In the genomic region with DNA sequence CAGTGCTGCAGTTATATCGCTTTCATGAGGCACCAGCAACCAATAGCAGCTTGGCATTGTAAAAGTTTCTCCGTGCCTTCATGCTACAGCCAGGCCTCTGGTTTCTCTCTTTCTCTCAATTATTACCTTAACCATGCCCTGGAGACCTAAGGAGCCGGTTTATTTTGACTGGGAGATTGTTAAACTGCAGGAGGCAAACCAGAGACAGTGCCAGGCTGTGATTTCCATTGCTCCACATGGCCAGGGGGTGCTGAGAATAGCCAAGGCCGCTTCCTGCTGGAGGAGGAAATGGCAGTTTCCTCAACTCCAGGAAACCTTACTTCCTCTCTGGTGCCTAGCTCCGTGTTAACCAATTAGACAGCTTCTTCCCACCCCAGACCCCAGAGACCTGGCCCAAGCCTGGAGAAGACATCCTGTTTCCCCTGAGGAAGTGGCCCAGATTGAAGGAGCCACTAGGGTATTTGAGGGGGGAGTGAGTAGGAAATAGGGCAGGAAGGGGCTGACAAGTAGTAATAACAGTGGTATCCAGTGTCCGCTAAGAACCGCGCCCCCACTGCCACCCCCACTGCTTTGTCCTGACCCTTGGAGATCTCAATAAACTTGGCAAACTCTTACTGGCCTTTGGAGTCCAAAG, we compare ENCODE assay signal across 25 cellular contexts.
DNase-seq lines count a peak whose midpoint lies in the region; ATAC-seq and TF ChIP-seq lines count a peak whose summit lies in the region.
"Had no signal": no experiment of that assay in that cellular context is flagged by ENCODE, and none has a peak within 500 bp of the region (broad histone marks: within the 10 kb centered on the region; RNA-seq: fewer than 3 reads in every experiment).

No MANE protein-coding gene starts in this region.

- H3K4me2 ChIP-seq in smooth muscle cell = no peak overlapping the region

- H3K27me3 Mint-ChIP-seq in activated naive CD4-positive, alpha-beta T cell treated with anti-CD3 and anti-CD28 coated beads for 36 hours (ENCODE audit: low read depth) = no peaks in the 10 kb centered on the region
- H3K27me3 Mint-ChIP-seq: type B pancreatic cell had no signal

- no peaks in the 10 kb centered on the region for H3K9me3 Mint-ChIP-seq in activated naive CD4-positive, alpha-beta T cell treated with anti-CD3 and anti-CD28 coated beads for 36 hours
- H3K9me3 Mint-ChIP-seq: CD14-positive monocyte, memory B cell, type B pancreatic cell had no signal

- no peaks in the 10 kb centered on the region for H3K36me3 Mint-ChIP-seq in activated naive CD4-positive, alpha-beta T cell treated with anti-CD3 and anti-CD28 coated beads for 36 hours (ENCODE audit: low read depth)
- H3K36me3 Mint-ChIP-seq: CD14-positive monocyte, memory B cell, type B pancreatic cell had no signal

- POLR2A ChIA-PET in HEK293 (lab: Yijun Ruan, JAX) = no interaction called here

- no peak for TF ChIP-seq CTCF in HEK293 (tag by site-specific recombination; IDR thresholded peaks at IDR 0.05)
- no peak for TF ChIP-seq CTCF in colonic mucosa (IDR thresholded peaks at IDR 0.05)
- TF ChIP-seq CTCF in smooth muscle cell (IDR thresholded peaks at IDR 0.05; ENCODE audit: borderline replicate concordance, insufficient read depth, poor library complexity, severe bottlenecking) = no peak
- no peak for TF ChIP-seq CTCF in mucosa of descending colon (IDR thresholded peaks at IDR 0.05)

- H4K20me1 ChIP-seq in smooth muscle cell (ENCODE audit: low read depth) = no peaks in the 10 kb centered on the region

- no peak overlapping the region for H3K4me3 Mint-ChIP-seq in activated naive CD4-positive, alpha-beta T cell treated with anti-CD3 and anti-CD28 coated beads for 36 hours
- H3K4me3 Mint-ChIP-seq: activated naive CD8-positive, alpha-beta T cell treated with anti-CD3 and anti-CD28 coated beads, Interleukin-2, amount 50 U/mL, for 24 hours; CD14-positive monocyte; memory B cell; type B pancreatic cell had no signal

- DNase-seq in colonic mucosa (no peak), left kidney (ENCODE audit: low read depth, low spot score) (peak; percentile 22), smooth muscle cell (lab: John Stamatoyannopoulos, UW; ENCODE audit: unreplicated experiment) (no peak), mucosa of descending colon (no peak)
- DNase-seq in activated naive CD4-positive, alpha-beta T cell treated with anti-CD3 and anti-CD28 coated beads for 36 hours = no peak
- DNase-seq: activated CD4-positive, alpha-beta T cell treated with anti-CD3 and anti-CD28 coated beads for 48 hours; activated gamma-delta T cell; activated naive CD8-positive, alpha-beta T cell treated with anti-CD3 and anti-CD28 coated beads, Interleukin-2, amount 50 U/mL, for 24 hours; activated T-cell treated with anti-CD3 and anti-CD28 coated beads, Interleukin-2, amount 50 U/mL, for 1 hour; cerebellar nuclear complex; kidney; NCI-H2171; NCI-H510A; nucleus accumbens; SHP77 treated with DMSO at 0.1 percent for 48 hours; small intestine; WERI-Rb-1 had no signal

- WGBS in smooth muscle cell (ENCODE audit: low lambda C conversion rate) = 78% methylated on average over 8 of the region's 8 CpGs

- no peaks in the 10 kb centered on the region for H3K79me2 ChIP-seq in smooth muscle cell (ENCODE audit: low read depth)

- H3K9me3 ChIP-seq in HEK293 (ENCODE audit: control insufficient read depth, insufficient read depth, low read depth, low read length) (no peaks in the 10 kb centered on the region), colonic mucosa (no peaks in the 10 kb centered on the region), smooth muscle cell (replicated peaks; ENCODE audit: low read depth) (no peaks in the 10 kb centered on the region), mucosa of descending colon (no peaks in the 10 kb centered on the region)

- no peak overlapping the region for H3K27ac Mint-ChIP-seq in activated naive CD4-positive, alpha-beta T cell treated with anti-CD3 and anti-CD28 coated beads for 36 hours
- H3K27ac Mint-ChIP-seq: activated naive CD8-positive, alpha-beta T cell treated with anti-CD3 and anti-CD28 coated beads, Interleukin-2, amount 50 U/mL, for 24 hours; memory B cell; type B pancreatic cell had no signal

- no peaks in the 10 kb centered on the region for H3K4me1 Mint-ChIP-seq in activated naive CD4-positive, alpha-beta T cell treated with anti-CD3 and anti-CD28 coated beads for 36 hours (ENCODE audit: low read depth)
- H3K4me1 Mint-ChIP-seq: activated naive CD8-positive, alpha-beta T cell treated with anti-CD3 and anti-CD28 coated beads, Interleukin-2, amount 50 U/mL, for 24 hours had no signal

- no peak for ATAC-seq in mucosa of descending colon
- no peak for ATAC-seq in GM19452 (IDR thresholded peaks at IDR 0.05; ENCODE audit: unreplicated experiment)
- ATAC-seq in HG03469 (IDR thresholded peaks at IDR 0.05; ENCODE audit: unreplicated experiment) = no peak
- ATAC-seq: activated naive CD8-positive, alpha-beta T cell treated with anti-CD3 and anti-CD28 coated beads, Interleukin-2, amount 50 U/mL, for 24 hours; PC-3 had no signal

- H3K36me3 ChIP-seq in HEK293 (ENCODE audit: control insufficient read depth in 2 of 2, insufficient read depth in 1 of 2, low read length in 2 of 2) = no peaks in the 10 kb centered on the region
- H3K36me3 ChIP-seq in colonic mucosa = no peaks in the 10 kb centered on the region
- no peaks in the 10 kb centered on the region for H3K36me3 ChIP-seq in smooth muscle cell (ENCODE audit: low read depth)
- H3K36me3 ChIP-seq in mucosa of descending colon (ENCODE audit: low read depth) = no peaks in the 10 kb centered on the region
- H3K36me3 ChIP-seq: WERI-Rb-1 had no signal

- peaks cover 23% of the 10 kb centered on the region for H3K4me1 ChIP-seq in HEK293 (ENCODE audit: control insufficient read depth, insufficient read depth, low read length)
- H3K4me1 ChIP-seq in colonic mucosa = peaks cover 6% of the 10 kb centered on the region
- peaks cover 9% of the 10 kb centered on the region for H3K4me1 ChIP-seq in smooth muscle cell (ENCODE audit: low read depth)
- no peaks in the 10 kb centered on the region for H3K4me1 ChIP-seq in mucosa of descending colon (ENCODE audit: low read depth)

- H2AFZ ChIP-seq in smooth muscle cell (ENCODE audit: low read depth) = peak overlapping the region; percentile 75
- H2AFZ ChIP-seq: GM23248 had no signal

- H3K4me3 ChIP-seq in HEK293 (ENCODE audit: low read depth, low read length) (no peak overlapping the region), colonic mucosa (no peak overlapping the region), smooth muscle cell (no peak overlapping the region), mucosa of descending colon (no peak overlapping the region)
- H3K4me3 ChIP-seq: GM23248 had no signal

- CTCF ChIA-PET in HEK293 (lab: Yijun Ruan, JAX) = no interaction called here
- CTCF ChIA-PET in activated naive CD4-positive, alpha-beta T cell treated with anti-CD3 and anti-CD28 coated beads for 36 hours (lab: Charles Lee) = no interaction called here

- no peaks in the 10 kb centered on the region for H3F3A ChIP-seq in smooth muscle cell (ENCODE audit: low read depth)

- H3K27me3 ChIP-seq in colonic mucosa (no peaks in the 10 kb centered on the region), smooth muscle cell (ENCODE audit: low read depth) (no peaks in the 10 kb centered on the region)

- H3K9ac ChIP-seq in colonic mucosa (ENCODE audit: low read depth in 2 of 2, low read length in 2 of 2) (no peak overlapping the region), smooth muscle cell (ENCODE audit: low read depth) (no peak overlapping the region)
- H3K9ac ChIP-seq: GM23248 had no signal

- H3K27ac ChIP-seq in HEK293 (ENCODE audit: extremely low read depth, low read depth, low read length) = peak overlapping the region; percentile 53; the same call in 1 of the 2 replicates
- peak overlapping the region; percentile 29 for H3K27ac ChIP-seq in colonic mucosa
- H3K27ac ChIP-seq in smooth muscle cell (ENCODE audit: low read depth) = no peak overlapping the region
- H3K27ac ChIP-seq: GM23248, WERI-Rb-1 had no signal

- intact Hi-C loops in colonic mucosa (cut with DNase I) (no loop called here), mucosa of descending colon (cut with DNase I, micrococcal nuclease) (loop anchor here in 1 of 2 donors (10.0 kb wide), 1 partner anchor 157 kb away; a partner anchor contains a TSS)
- intact Hi-C loops in activated naive CD4-positive, alpha-beta T cell treated with anti-CD3 and anti-CD28 coated beads for 36 hours (cut with micrococcal nuclease) = no loop called here

TF ChIP-seq in HEK293, 187 proteins besides CTCF, POLR2A, EP300 and RAD21 (continues in another document):
- no peak for TF ChIP-seq ZBTB1 (tag by site-specific recombination; IDR thresholded peaks at IDR 0.05)
- TF ChIP-seq ZNF341 (tag by site-specific recombination; IDR thresholded peaks at IDR 0.05; ENCODE audit: low read depth) = peak; percentile 93
- TF ChIP-seq, protein P1, sequence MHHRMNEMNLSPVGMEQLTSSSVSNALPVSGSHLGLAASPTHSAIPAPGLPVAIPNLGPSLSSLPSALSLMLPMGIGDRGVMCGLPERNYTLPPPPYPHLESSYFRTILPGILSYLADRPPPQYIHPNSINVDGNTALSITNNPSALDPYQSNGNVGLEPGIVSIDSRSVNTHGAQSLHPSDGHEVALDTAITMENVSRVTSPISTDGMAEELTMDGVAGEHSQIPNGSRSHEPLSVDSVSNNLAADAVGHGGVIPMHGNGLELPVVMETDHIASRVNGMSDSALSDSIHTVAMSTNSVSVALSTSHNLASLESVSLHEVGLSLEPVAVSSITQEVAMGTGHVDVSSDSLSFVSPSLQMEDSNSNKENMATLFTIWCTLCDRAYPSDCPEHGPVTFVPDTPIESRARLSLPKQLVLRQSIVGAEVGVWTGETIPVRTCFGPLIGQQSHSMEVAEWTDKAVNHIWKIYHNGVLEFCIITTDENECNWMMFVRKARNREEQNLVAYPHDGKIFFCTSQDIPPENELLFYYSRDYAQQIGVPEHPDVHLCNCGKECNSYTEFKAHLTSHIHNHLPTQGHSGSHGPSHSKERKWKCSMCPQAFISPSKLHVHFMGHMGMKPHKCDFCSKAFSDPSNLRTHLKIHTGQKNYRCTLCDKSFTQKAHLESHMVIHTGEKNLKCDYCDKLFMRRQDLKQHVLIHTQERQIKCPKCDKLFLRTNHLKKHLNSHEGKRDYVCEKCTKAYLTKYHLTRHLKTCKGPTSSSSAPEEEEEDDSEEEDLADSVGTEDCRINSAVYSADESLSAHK (tag by site-specific recombination; IDR thresholded peaks at IDR 0.05) = 0 out of 2 replicates have a peak, but pooled peaks have one; percentile 29
- no peak for TF ChIP-seq ZNF654 (tag by site-specific recombination; IDR thresholded peaks at IDR 0.05; ENCODE audit: low read depth)
- peak; percentile 77 for TF ChIP-seq ZIC2 (tag by site-specific recombination; IDR thresholded peaks at IDR 0.05)
- TF ChIP-seq GLIS1 (tag by site-specific recombination; IDR thresholded peaks at IDR 0.05) = peak; percentile 17; the same call in 1 of the 2 replicates
